In the genomic region with DNA sequence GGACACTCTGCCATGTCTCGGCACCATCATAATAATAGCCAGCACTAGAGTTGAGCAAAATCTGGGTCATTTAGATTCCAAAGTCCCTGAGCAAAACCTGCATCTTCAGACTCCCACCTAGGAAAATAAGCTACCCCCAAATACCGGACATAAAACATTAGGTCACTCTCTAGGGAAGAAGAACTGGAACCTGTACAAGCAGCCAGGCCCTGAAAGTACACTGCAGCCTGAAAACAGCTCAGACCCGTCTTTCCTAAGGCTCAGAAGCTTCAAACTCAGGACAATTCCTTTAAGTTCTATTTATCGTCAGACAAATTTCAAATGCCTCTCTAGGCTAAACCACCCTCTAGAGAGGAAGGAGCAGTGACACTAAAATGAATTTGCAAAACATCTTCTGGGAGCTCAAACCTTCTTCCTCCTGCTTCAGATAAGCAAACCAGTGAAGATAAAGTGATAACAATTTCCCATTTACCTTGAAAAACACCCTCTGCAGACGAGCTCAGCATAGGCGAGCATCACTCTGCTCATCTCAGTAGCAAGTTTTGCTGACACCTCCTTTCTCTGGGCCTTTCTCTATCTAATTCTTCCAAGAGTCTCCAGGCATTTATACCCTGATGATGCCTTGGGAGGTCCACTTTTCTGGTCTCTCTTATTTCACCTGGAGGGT, we compare ENCODE assay signal across 9 cellular contexts. TPM values are rescaled to one million over a fixed set of nuclear protein-coding genes. Genes with fewer than 3 reads are reported as not detected.
DNase-seq lines count a peak whose midpoint lies in the region; ATAC-seq and TF ChIP-seq lines count a peak whose summit lies in the region.
"Had no signal": no experiment of that assay in that cellular context is flagged by ENCODE, and none has a peak within 500 bp of the region (broad histone marks: within the 10 kb centered on the region; RNA-seq: fewer than 3 reads in every experiment).

No MANE protein-coding gene starts in this region.

- no peak for TF ChIP-seq POLR2A in ovary (IDR thresholded peaks at IDR 0.05)

- no peaks in the 10 kb centered on the region for H3K9me3 Mint-ChIP-seq in central memory CD8-positive, alpha-beta T cell

- peak; percentile 4 for ATAC-seq in GM18517 (IDR thresholded peaks at IDR 0.05; ENCODE audit: unreplicated experiment)
- ATAC-seq in HG03064 (IDR thresholded peaks at IDR 0.05; ENCODE audit: low read depth, unreplicated experiment): peak; percentile 12
- peak; percentile 3 for ATAC-seq in central memory CD8-positive, alpha-beta T cell (replicated peaks; ENCODE audit: extremely low read depth, poor library complexity, severe bottlenecking)
- no peak for ATAC-seq in GM21717 (IDR thresholded peaks at IDR 0.05; ENCODE audit: unreplicated experiment)

- peak overlapping the region; percentile 63 for H3K4me3 Mint-ChIP-seq in central memory CD8-positive, alpha-beta T cell

- peaks cover 4% of the 10 kb centered on the region for H3K36me3 Mint-ChIP-seq in central memory CD8-positive, alpha-beta T cell (ENCODE audit: insufficient read depth)

- peaks cover 70 to 72% of the 10 kb centered on the region in 2 experiments for H3K4me1 ChIP-seq in neutrophil (ENCODE audit: control insufficient read depth in 1 of 2, insufficient read depth in 1 of 2, low read depth in 1 of 2, low read length in 1 of 2)
- peaks cover 16% of the 10 kb centered on the region for H3K4me1 ChIP-seq in ovary (ENCODE audit: insufficient read depth)

- H3K4me1 Mint-ChIP-seq in central memory CD8-positive, alpha-beta T cell: peaks cover 54% of the 10 kb centered on the region

- H3K27ac ChIP-seq in neutrophil (peak overlapping the region; percentile 83), ovary (no peak overlapping the region)

- H3K9me3 ChIP-seq in neutrophil (no peaks in the 10 kb centered on the region), ovary (no peaks in the 10 kb centered on the region)

- peak overlapping the region; percentile 86 for H3K27ac Mint-ChIP-seq in central memory CD8-positive, alpha-beta T cell (ENCODE audit: low read depth)

- 40 to 53% (median 41%) methylated on average over 6 of the region's 6 CpGs for WGBS in ovary, 3 donors

- H3K4me3 ChIP-seq in neutrophil (ENCODE audit: low read depth in 1 of 2, low read length in 1 of 2) (peak overlapping the region; percentile 10 to 15), ovary (no peak overlapping the region)

- TF ChIP-seq CTCF in neutrophil (IDR thresholded peaks at IDR 0.05) (no peak), ovary (IDR thresholded peaks at IDR 0.05) (no peak)

- no peaks in the 10 kb centered on the region for H3K27me3 Mint-ChIP-seq in central memory CD8-positive, alpha-beta T cell

- peaks cover 12% of the 10 kb centered on the region for H3K36me3 ChIP-seq in neutrophil
- no peaks in the 10 kb centered on the region for H3K36me3 ChIP-seq in ovary

- no peaks in the 10 kb centered on the region for H3K27me3 ChIP-seq in neutrophil
- H3K27me3 ChIP-seq in ovary: no peaks in the 10 kb centered on the region

- no peak for DNase-seq in central memory CD8-positive, alpha-beta T cell (ENCODE audit: low spot score in 2 of 2)
- no peak for DNase-seq in posterior cingulate gyrus
- DNase-seq in NCI-H1436 treated with DMSO at 0.1 percent for 48 hours (lab: John Stamatoyannopoulos, UW): no peak
- no peak for DNase-seq in ovary
- DNase-seq: KG1 had no signal

- intact Hi-C loops in posterior cingulate gyrus (cut with DNase I): no loop called here
- intact Hi-C loops in ovary (cut with DNase I): no loop called here

- no peak for TF ChIP-seq EP300 in ovary (IDR thresholded peaks at IDR 0.05)

RNA-seq across cellular contexts. Expression of gene ADAM19, which starts 34.0 kb away (rescaled TPM):
- 10 to 100 TPM in 2 of 7 donors, 1 to 10 TPM in 5; 1.7 to 11.6 (median 3.0) TPM for total RNA-seq in ovary
- polyA plus RNA-seq in ovary: 10 to 100 TPM in 1 of 2 donors, 1 to 10 TPM in 1; 1.6 to 10.1 TPM
